9 cellular contexts compared by ENCODE assay signal in genomic region chr7:39567294-39567693, GRCh38. TPM values are rescaled to one million over a fixed set of nuclear protein-coding genes. Genes with fewer than 3 reads are reported as not detected.
DNase-seq lines count a peak whose midpoint lies in the region; ATAC-seq and TF ChIP-seq lines count a peak whose summit lies in the region.
"Had no signal": no experiment of that assay in that cellular context is flagged by ENCODE, and none has a peak within 500 bp of the region (broad histone marks: within the 10 kb centered on the region; RNA-seq: fewer than 3 reads in every experiment).

No MANE protein-coding gene starts in this region.

- H3K27me3 ChIP-seq in colonic mucosa = no peaks in the 10 kb centered on the region

- H3K4me1 ChIP-seq in colonic mucosa = peaks cover 4% of the 10 kb centered on the region

- TF ChIP-seq CTCF in colonic mucosa (IDR thresholded peaks at IDR 0.05) (no peak), nephron progenitor cell (IDR thresholded peaks at IDR 0.05) (no peak)

- H3K4me3 ChIP-seq in Jurkat, Clone E6-1 (ENCODE audit: low read length) = peak overlapping the region; percentile 96
- peak overlapping the region; percentile 57 for H3K4me3 ChIP-seq in colonic mucosa

- peak overlapping the region; percentile 96 for H3K4me3 Mint-ChIP-seq in nephron progenitor cell

- H3K27me3 Mint-ChIP-seq in nephron progenitor cell (ENCODE audit: low read depth, poor library complexity) = no peaks in the 10 kb centered on the region

- ATAC-seq in GM19455 (IDR thresholded peaks at IDR 0.05; ENCODE audit: unreplicated experiment) = no peak

- peaks cover 11% of the 10 kb centered on the region for H3K36me3 Mint-ChIP-seq in nephron progenitor cell (ENCODE audit: low read depth)

- intact Hi-C loops in colonic mucosa (cut with DNase I) = no loop called here

- H3K4me1 Mint-ChIP-seq in nephron progenitor cell = peaks cover 28% of the 10 kb centered on the region

- no peak overlapping the region for H3K9ac ChIP-seq in colonic mucosa (ENCODE audit: low read depth in 2 of 2, low read length in 2 of 2)

- H3K27ac ChIP-seq in colonic mucosa = no peak overlapping the region

- peaks cover under 1% of the 10 kb centered on the region for H3K9me3 Mint-ChIP-seq in nephron progenitor cell

- DNase-seq in CD1c-positive myeloid dendritic cell (ENCODE audit: extremely low spot score) = peak; percentile 14
- no peak for DNase-seq in Jurkat, Clone E6-1 (ENCODE audit: low read depth, low spot score)
- DNase-seq in colonic mucosa = no peak
- DNase-seq in nephron progenitor cell = no peak
- no peak for DNase-seq in central memory CD4-positive, alpha-beta T cell
- DNase-seq in NCI-H526 (lab: John Stamatoyannopoulos, UW) = no peak
- no peak for DNase-seq in T1000 (lab: John Stamatoyannopoulos, UW)
- DNase-seq: cerebellar nuclear complex had no signal

- no peaks in the 10 kb centered on the region for H3K9me3 ChIP-seq in colonic mucosa

- no peak overlapping the region for H3K27ac Mint-ChIP-seq in nephron progenitor cell

- no peaks in the 10 kb centered on the region for H3K36me3 ChIP-seq in colonic mucosa

RNA-seq across cellular contexts. Expression of gene YAE1, which starts 1.1 kb away (rescaled TPM):
- 26.6 TPM for polyA plus RNA-seq in Jurkat, Clone E6-1 (2012; ENCODE audit: insufficient read depth, insufficient read length)
- 10 to 100 TPM; 21.8 to 23.2 TPM for total RNA-seq in colonic mucosa

RNA-seq across cellular contexts. Expression of gene RALA, which starts 56.1 kb away (rescaled TPM):
- polyA plus RNA-seq in Jurkat, Clone E6-1 (2012; ENCODE audit: insufficient read depth, insufficient read length) = 32.3 TPM
- total RNA-seq in colonic mucosa = 10 to 100 TPM; 47.8 to 55.6 TPM
